Comparison of ENCODE assay signal across 21 cellular contexts in genomic region chr11:43784866-43785265, GRCh38.
"Had no signal": no experiment of that assay in that cellular context is flagged by ENCODE, and none has a peak within 500 bp of the region (broad histone marks: within the 10 kb centered on the region; RNA-seq: fewer than 3 reads in every experiment).

No MANE protein-coding gene starts in this region.

- ATAC-seq: gastroesophageal sphincter; left cardiac atrium; lower lobe of right lung; natural killer cell treated with Interleukin-12 subunit alpha and Interleukin-12 subunit beta and Interleukin-15 and Interleukin-18, amount 100 ng/mL, for 72 hours; stimulated activated naive CD8-positive, alpha-beta T cell treated with anti-CD3 and anti-CD28 coated beads, Interleukin-15, Interleukin-2, amounts not matched to agents 100 U/mL and 50 U/mL, for 24 hours had no signal

- DNase-seq: cortex of kidney; dorsolateral prefrontal cortex; effector CD8-positive, alpha-beta T cell; foreskin fibroblast; immature natural killer cell; kidney; left cardiac atrium; left ventricle myocardium inferior; lower lobe of right lung; midbrain; occipital lobe; stimulated activated CD4-positive, alpha-beta T cell treated with anti-CD3 and anti-CD28 coated beads, Interleukin-2, amount 100 ng/mL, for 48 hours; stimulated activated naive CD8-positive, alpha-beta T cell treated with anti-CD3 and anti-CD28 coated beads, Interleukin-15, Interleukin-2, amounts not matched to agents 100 U/mL and 50 U/mL, for 24 hours; thyroid gland had no signal

- H3K4me2 ChIP-seq: neural progenitor cell, smooth muscle cell had no signal

- H3K27ac ChIP-seq: gastroesophageal sphincter, left ventricle myocardium inferior, lower lobe of right lung, neural progenitor cell, parathyroid adenoma, prostate gland, suprapubic skin, thyroid gland had no signal

- H3K9ac ChIP-seq: neural progenitor cell, parathyroid adenoma had no signal

- H3K27me3 ChIP-seq: dorsolateral prefrontal cortex, gastroesophageal sphincter, neural progenitor cell, suprapubic skin, thyroid gland had no signal

- H3K9me3 ChIP-seq: prostate gland, thyroid gland had no signal

- H3K36me3 ChIP-seq: gastroesophageal sphincter, left ventricle myocardium inferior, lower lobe of right lung, neural progenitor cell, prostate gland, suprapubic skin, thyroid gland had no signal

- H2AFZ ChIP-seq: neural progenitor cell, parathyroid adenoma had no signal

- H3K4me1 ChIP-seq: gastroesophageal sphincter, left ventricle myocardium inferior, lower lobe of right lung, neural progenitor cell, parathyroid adenoma, suprapubic skin, thyroid gland had no signal

- H3K4me3 ChIP-seq: gastroesophageal sphincter, left ventricle myocardium inferior, lower lobe of right lung, neural progenitor cell, prostate gland, smooth muscle cell, suprapubic skin, thyroid gland had no signal
